ENCODE assay signal across 9 cellular contexts in the genomic region with DNA sequence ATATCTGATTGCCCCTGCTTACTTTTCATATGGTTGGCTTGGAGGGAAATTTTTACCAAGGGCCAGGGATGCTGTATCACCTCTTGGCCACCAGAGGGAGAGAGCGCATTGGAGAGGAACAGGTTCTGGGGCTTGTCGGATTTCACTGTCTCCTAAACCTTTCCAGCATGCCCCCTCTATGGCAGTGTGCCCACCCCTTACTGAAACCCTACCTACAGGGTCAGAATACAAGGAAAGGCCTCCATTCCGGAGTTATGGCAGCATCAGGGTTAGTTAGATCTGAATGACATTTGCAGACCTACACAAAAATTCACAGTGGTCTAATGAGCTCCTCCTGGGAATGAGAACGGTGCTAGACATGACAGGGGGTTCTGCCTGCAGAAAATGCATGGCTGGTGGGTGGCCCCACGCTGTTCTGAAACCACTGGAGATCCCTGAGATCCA. TPM values are rescaled to one million over a fixed set of nuclear protein-coding genes. Genes with fewer than 3 reads are reported as not detected.
A peak's percentile ranks its signal among the peaks of the same experiment; 100 is the strongest.
DNase-seq lines count a peak whose midpoint lies in the region; ATAC-seq and TF ChIP-seq lines count a peak whose summit lies in the region.
"Had no signal": no experiment of that assay in that cellular context is flagged by ENCODE, and none has a peak within 500 bp of the region (broad histone marks: within the 10 kb centered on the region; RNA-seq: fewer than 3 reads in every experiment).

No MANE protein-coding gene starts in this region.

- CTCF ChIA-PET in activated CD4-positive, alpha-beta memory T cell treated with anti-CD3 and anti-CD28 coated beads, Interleukin-2, amount 10 ng/mL, durations not matched to agents 7 days and 5 days (lab: Charles Lee), result interaction anchor here (0.7 to 2.6 kb wide), 7 partner anchors 9 to 353 kb away, joined by 3 to 9 read pairs (median 4); no protein-coding TSS in a partner anchor

- TF ChIP-seq POLR2A in esophagus muscularis mucosa (IDR thresholded peaks at IDR 0.05; ENCODE audit: low read depth) (no peak), uterus (IDR thresholded peaks at IDR 0.05) (no peak)

- H3K36me3 ChIP-seq in esophagus muscularis mucosa, result no peaks in the 10 kb centered on the region
- H3K36me3 ChIP-seq in osteoblast (ENCODE audit: insufficient read depth, low read length), result no peaks in the 10 kb centered on the region
- no peaks in the 10 kb centered on the region for H3K36me3 ChIP-seq in uterus
- H3K36me3 ChIP-seq: BLaER1 treated with 17β-estradiol and CSF1 and Interleukin-3, amounts not matched to agents 10 nM and 100 nM had no signal

- intact Hi-C loops in esophagus muscularis mucosa (cut with DNase I) (loop anchor here (5.0 to 10.0 kb wide), 3 partner anchors 41 to 376 kb away; no protein-coding TSS in a partner anchor), uterus (cut with DNase I; ENCODE audit: low total_unique reads) (no loop called here)

- TF ChIP-seq EP300 in esophagus muscularis mucosa (IDR thresholded peaks at IDR 0.05), result no peak

- H3K4me1 ChIP-seq in esophagus muscularis mucosa, result peaks cover 11 to 65% (median 48%) of the 10 kb centered on the region in 4 donors
- peaks cover 16% of the 10 kb centered on the region for H3K4me1 ChIP-seq in osteoblast (ENCODE audit: insufficient read depth, low read length)
- H3K4me1 ChIP-seq in uterus, result peaks cover 11 to 26% of the 10 kb centered on the region in 2 donors
- H3K4me1 ChIP-seq: BLaER1 treated with 17β-estradiol and CSF1 and Interleukin-3, amounts not matched to agents 10 nM and 100 nM had no signal

- ATAC-seq in HG02938 (IDR thresholded peaks at IDR 0.05; ENCODE audit: unreplicated experiment), result peak; percentile 71

- H3K4me3 ChIP-seq in esophagus muscularis mucosa (no peak overlapping the region), osteoblast (ENCODE audit: insufficient read depth, low read length) (no peak overlapping the region), uterus (no peak overlapping the region)
- H3K4me3 ChIP-seq: BLaER1 treated with 17β-estradiol and CSF1 and Interleukin-3, amounts not matched to agents 10 nM and 100 nM had no signal

- H3K4me2 ChIP-seq in osteoblast (ENCODE audit: insufficient read depth, low read length), result no peak overlapping the region
- H3K4me2 ChIP-seq: BLaER1 treated with 17β-estradiol and CSF1 and Interleukin-3, amounts not matched to agents 10 nM and 100 nM had no signal

- WGBS in esophagus muscularis mucosa, result 27% methylated on average over 3 of the region's 5 CpGs

- DNase-seq in NCI-H2081 (lab: John Stamatoyannopoulos, UW) (peak; percentile 45 to 48), NCI-H2081 treated with DMSO at 0.1 percent for 48 hours (lab: John Stamatoyannopoulos, UW) (no peak), NCI-H345 treated with DMSO at 0.1 percent for 48 hours (lab: John Stamatoyannopoulos, UW; ENCODE audit: unreplicated experiment) (peak; percentile 13), esophagus muscularis mucosa (ENCODE audit: extremely low spot score) (no peak), osteoblast (ENCODE audit: insufficient read length, low spot score, missing footprints) (peak; percentile 56), uterus (peak; percentile 48 to 56)
- peak; percentile 40 for DNase-seq in activated CD4-positive, alpha-beta memory T cell treated with anti-CD3 and anti-CD28 coated beads, Interleukin-2, amount 10 ng/mL, durations not matched to agents 7 days and 5 days

- H4K20me1 ChIP-seq in osteoblast (ENCODE audit: insufficient read depth, low read length), result no peaks in the 10 kb centered on the region
- H4K20me1 ChIP-seq: BLaER1 treated with 17β-estradiol and CSF1 and Interleukin-3, amounts not matched to agents 10 nM and 100 nM had no signal

- H3K27ac ChIP-seq in esophagus muscularis mucosa (replicated peaks in 1 of 4), result no peak overlapping the region
- H3K27ac ChIP-seq in osteoblast (ENCODE audit: low read depth, low read length), result no peak overlapping the region
- no peak overlapping the region for H3K27ac ChIP-seq in uterus
- H3K27ac ChIP-seq: BLaER1 treated with 17β-estradiol and CSF1 and Interleukin-3, amounts not matched to agents 10 nM and 100 nM had no signal

- H3K27me3 ChIP-seq in esophagus muscularis mucosa (no peaks in the 10 kb centered on the region), osteoblast (ENCODE audit: insufficient read depth, low read length) (peaks cover 14% of the 10 kb centered on the region), uterus (no peaks in the 10 kb centered on the region)
- H3K27me3 ChIP-seq: BLaER1 treated with 17β-estradiol and CSF1 and Interleukin-3, amounts not matched to agents 10 nM and 100 nM had no signal

- no peak overlapping the region for H2AFZ ChIP-seq in osteoblast (ENCODE audit: low read length)

- H3K79me2 ChIP-seq in osteoblast (ENCODE audit: insufficient read depth, low read length), result no peaks in the 10 kb centered on the region

- no peaks in the 10 kb centered on the region for H3K9me3 ChIP-seq in esophagus muscularis mucosa
- H3K9me3 ChIP-seq in osteoblast (ENCODE audit: low read depth, low read length), result no peaks in the 10 kb centered on the region
- no peaks in the 10 kb centered on the region for H3K9me3 ChIP-seq in uterus
- H3K9me3 ChIP-seq: BLaER1 treated with 17β-estradiol and CSF1 and Interleukin-3, amounts not matched to agents 10 nM and 100 nM had no signal

- H3K4me1 Mint-ChIP-seq in activated CD4-positive, alpha-beta memory T cell treated with anti-CD3 and anti-CD28 coated beads, Interleukin-2, amount 10 ng/mL, durations not matched to agents 7 days and 5 days, result no peaks in the 10 kb centered on the region

- TF ChIP-seq CTCF in esophagus muscularis mucosa (IDR thresholded peaks at IDR 0.05) (peak in 2 of 3 experiments; percentile 94 to 95), osteoblast (IDR thresholded peaks at IDR 0.05; ENCODE audit: extremely low read depth, low read depth, low read length) (peak; percentile 97), uterus (IDR thresholded peaks at IDR 0.05) (peak; percentile 71 to 96 (median 84))

- H3K27me3 Mint-ChIP-seq in activated CD4-positive, alpha-beta memory T cell treated with anti-CD3 and anti-CD28 coated beads, Interleukin-2, amount 10 ng/mL, durations not matched to agents 7 days and 5 days, result peaks cover 15% of the 10 kb centered on the region

- H3K4me3 Mint-ChIP-seq in activated CD4-positive, alpha-beta memory T cell treated with anti-CD3 and anti-CD28 coated beads, Interleukin-2, amount 10 ng/mL, durations not matched to agents 7 days and 5 days, result no peak overlapping the region

- POLR2A ChIA-PET in activated CD4-positive, alpha-beta memory T cell treated with anti-CD3 and anti-CD28 coated beads, Interleukin-2, amount 10 ng/mL, durations not matched to agents 7 days and 5 days (lab: Charles Lee), result no interaction called here

- H3K27ac Mint-ChIP-seq in activated CD4-positive, alpha-beta memory T cell treated with anti-CD3 and anti-CD28 coated beads, Interleukin-2, amount 10 ng/mL, durations not matched to agents 7 days and 5 days, result no peak overlapping the region

- H3K9me3 Mint-ChIP-seq in activated CD4-positive, alpha-beta memory T cell treated with anti-CD3 and anti-CD28 coated beads, Interleukin-2, amount 10 ng/mL, durations not matched to agents 7 days and 5 days, result no peaks in the 10 kb centered on the region

- H3K36me3 Mint-ChIP-seq in activated CD4-positive, alpha-beta memory T cell treated with anti-CD3 and anti-CD28 coated beads, Interleukin-2, amount 10 ng/mL, durations not matched to agents 7 days and 5 days (ENCODE audit: low read depth), result no peaks in the 10 kb centered on the region

RNA-seq across cellular contexts. Expression of a gene that starts 5.8 kb away (rescaled TPM):
- under 1 TPM; 0.05 to 0.18 TPM for total RNA-seq in activated CD4-positive, alpha-beta memory T cell treated with anti-CD3 and anti-CD28 coated beads, Interleukin-2, amount 10 ng/mL, durations not matched to agents 7 days and 5 days
- total RNA-seq in esophagus muscularis mucosa (under 1 TPM in 2 of 4 donors, not detected in 2; 0.17 to 0.42 TPM), osteoblast (under 0.01 and 0.29 TPM in 2 replicates), uterus (not detected)

Comparison
In these comparisons a context has a peak if more than half of its experiments do, and no peak if none do; other contexts are left out.
1. DNase-seq: peak in NCI-H2081 (2 of 2), NCI-H345 treated with DMSO at 0.1 percent for 48 hours (single experiment), activated CD4-positive, alpha-beta memory T cell treated with anti-CD3 and anti-CD28 coated beads, Interleukin-2, amount 10 ng/mL, durations not matched to agents 7 days and 5 days (single experiment), osteoblast (single experiment) and uterus (2 of 2); none in NCI-H2081 treated with DMSO at 0.1 percent for 48 hours (single experiment) and esophagus muscularis mucosa (single experiment).
2. Peak in every context shown above with its lines, with median percentiles within 50 percentile points of each other: CTCF ChIP-seq.